In the genomic region with DNA sequence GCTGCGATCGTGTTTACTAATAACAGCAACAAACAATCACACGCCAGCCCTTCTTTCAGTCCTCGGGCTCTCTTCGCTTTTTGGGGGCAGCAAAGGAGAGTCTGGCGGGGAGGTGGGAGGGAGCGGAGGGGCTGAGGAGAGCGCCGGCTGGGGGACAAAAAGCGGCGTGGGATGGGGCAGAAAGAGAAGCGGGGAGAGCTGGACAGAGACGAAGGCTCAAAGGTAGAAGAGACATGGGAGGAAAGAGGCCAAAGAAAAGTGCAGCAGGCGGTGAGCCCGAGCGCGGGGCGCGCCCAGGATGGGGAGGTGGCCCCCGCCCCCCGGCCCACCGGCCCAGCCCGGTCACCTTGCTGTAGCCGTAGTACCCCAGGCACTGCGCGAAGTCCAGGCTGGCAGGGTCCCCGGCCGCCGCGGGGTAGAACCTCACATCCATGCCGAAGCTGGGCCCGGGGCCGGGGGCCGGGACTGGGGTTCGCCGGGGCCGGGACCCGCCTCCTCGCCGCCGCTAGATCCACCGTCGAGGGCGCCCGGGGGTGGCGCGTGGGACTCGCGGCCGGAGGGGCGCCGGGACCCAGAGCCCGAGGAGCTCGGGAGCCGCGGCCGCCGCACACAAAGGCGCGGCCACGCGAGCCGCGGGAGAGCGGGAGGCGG, we compare ENCODE assay signal across 11 cellular contexts. TPM values are rescaled to one million over a fixed set of nuclear protein-coding genes. Genes with fewer than 3 reads are reported as not detected.
DNase-seq lines count a peak whose midpoint lies in the region; ATAC-seq and TF ChIP-seq lines count a peak whose summit lies in the region.
"Had no signal": no experiment of that assay in that cellular context is flagged by ENCODE, and none has a peak within 500 bp of the region (broad histone marks: within the 10 kb centered on the region; RNA-seq: fewer than 3 reads in every experiment).

No MANE protein-coding gene starts in this region.

- peak; percentile 43 for ATAC-seq in stimulated activated naive CD8-positive, alpha-beta T cell treated with anti-CD3 and anti-CD28 coated beads, Interleukin-15, amount 100 ng/mL, for 72 hours
- no peak for ATAC-seq in stimulated activated naive CD8-positive, alpha-beta T cell treated with anti-CD3 and anti-CD28 coated beads, Interleukin-15, Interleukin-2, amounts not matched to agents 100 U/mL and 50 U/mL, for 24 hours
- ATAC-seq in gastroesophageal sphincter (no peak), HG03565 (IDR thresholded peaks at IDR 0.05; ENCODE audit: unreplicated experiment) (no peak)

- 1 to 9% methylated on average over 16 to 30 of the region's 66 CpGs for WGBS in esophagus squamous epithelium, 2 donors
- 0 to 1% methylated on average over 13 to 15 of the region's 66 CpGs for WGBS in gastroesophageal sphincter (ENCODE audit: low coverage in 1 of 2), 2 donors

- TF ChIP-seq EP300 in gastroesophageal sphincter (IDR thresholded peaks at IDR 0.05), result no peak

- H3K9me3 ChIP-seq in esophagus squamous epithelium, result no peaks in the 10 kb centered on the region
- H3K9me3 ChIP-seq in gastroesophageal sphincter, result no peaks in the 10 kb centered on the region

- TF ChIP-seq CTCF in esophagus squamous epithelium (IDR thresholded peaks at IDR 0.05) (no peak), neural crest cell (conservative IDR thresholded peaks at IDR 0.05) (no peak), gastroesophageal sphincter (IDR thresholded peaks at IDR 0.05) (no peak)

- H3K27ac ChIP-seq in esophagus squamous epithelium, result peak overlapping the region in 1 of 4 donors; percentile 10
- H3K27ac ChIP-seq in gastroesophageal sphincter, result no peak overlapping the region

- intact Hi-C loops in esophagus squamous epithelium (cut with DNase I), result no loop called here

- H3K36me3 ChIP-seq in esophagus squamous epithelium, result no peaks in the 10 kb centered on the region
- no peaks in the 10 kb centered on the region for H3K36me3 ChIP-seq in gastroesophageal sphincter

- peaks cover 13% of the 10 kb centered on the region for H3K4me1 Mint-ChIP-seq in stimulated activated naive CD8-positive, alpha-beta T cell treated with anti-CD3 and anti-CD28 coated beads, Interleukin-15, amount 100 ng/mL, for 72 hours
- peaks cover 62% of the 10 kb centered on the region for H3K4me1 Mint-ChIP-seq in neural crest cell

- TF ChIP-seq POLR2A in esophagus squamous epithelium (IDR thresholded peaks at IDR 0.05) (no peak), gastroesophageal sphincter (IDR thresholded peaks at IDR 0.05) (no peak)

- no peaks in the 10 kb centered on the region for H3K36me3 Mint-ChIP-seq in neural crest cell (ENCODE audit: low read depth)
- H3K36me3 Mint-ChIP-seq: activated naive CD8-positive, alpha-beta T cell; CD4-positive, CD25-positive, alpha-beta regulatory T cell had no signal

- no peaks in the 10 kb centered on the region for H3K9me3 Mint-ChIP-seq in stimulated activated naive CD8-positive, alpha-beta T cell treated with anti-CD3 and anti-CD28 coated beads, Interleukin-15, amount 100 ng/mL, for 72 hours
- no peaks in the 10 kb centered on the region for H3K9me3 Mint-ChIP-seq in neural crest cell

- DNase-seq in stimulated activated naive CD8-positive, alpha-beta T cell treated with anti-CD3 and anti-CD28 coated beads, Interleukin-15, amount 100 ng/mL, for 72 hours, result no peak
- DNase-seq in stimulated activated naive CD8-positive, alpha-beta T cell treated with anti-CD3 and anti-CD28 coated beads, Interleukin-15, Interleukin-2, amounts not matched to agents 100 U/mL and 50 U/mL, for 24 hours, result no peak
- DNase-seq in esophagus squamous epithelium (lab: John Stamatoyannopoulos, UW), result no peak
- no peak for DNase-seq in neural crest cell (ENCODE audit: low read depth, low spot score)
- no peak for DNase-seq in NAMALWA (ENCODE audit: low spot score)
- DNase-seq in NCI-H526 treated with DMSO at 0.1 percent for 48 hours (lab: John Stamatoyannopoulos, UW), result no peak
- DNase-seq: CD4-positive, CD25-positive, alpha-beta regulatory T cell had no signal

- no peak overlapping the region for H3K4me3 Mint-ChIP-seq in stimulated activated naive CD8-positive, alpha-beta T cell treated with anti-CD3 and anti-CD28 coated beads, Interleukin-15, amount 100 ng/mL, for 72 hours
- H3K4me3 Mint-ChIP-seq in neural crest cell, result peak overlapping the region; percentile 96
- H3K4me3 Mint-ChIP-seq: activated naive CD8-positive, alpha-beta T cell; CD4-positive, CD25-positive, alpha-beta regulatory T cell; IgD-negative memory B cell had no signal

- H3K27me3 Mint-ChIP-seq in stimulated activated naive CD8-positive, alpha-beta T cell treated with anti-CD3 and anti-CD28 coated beads, Interleukin-15, amount 100 ng/mL, for 72 hours, result peaks cover 61% of the 10 kb centered on the region
- H3K27me3 Mint-ChIP-seq in neural crest cell (ENCODE audit: low read depth), result peaks cover 20% of the 10 kb centered on the region

- H3K4me3 ChIP-seq in esophagus squamous epithelium (peak overlapping the region; percentile 14 to 64 (median 40)), gastroesophageal sphincter (peak overlapping the region in 1 of 2 donors; percentile 48)

- peaks cover 0 to 89% (median 7%) of the 10 kb centered on the region in 4 donors for H3K27me3 ChIP-seq in esophagus squamous epithelium
- H3K27me3 ChIP-seq in gastroesophageal sphincter, result peaks cover 85% of the 10 kb centered on the region

- H3K27ac Mint-ChIP-seq in stimulated activated naive CD8-positive, alpha-beta T cell treated with anti-CD3 and anti-CD28 coated beads, Interleukin-15, amount 100 ng/mL, for 72 hours, result no peak overlapping the region
- peak overlapping the region; percentile 32 for H3K27ac Mint-ChIP-seq in neural crest cell (ENCODE audit: unreplicated experiment)
- H3K27ac Mint-ChIP-seq: activated naive CD8-positive, alpha-beta T cell; CD4-positive, CD25-positive, alpha-beta regulatory T cell; IgD-negative memory B cell had no signal

- H3K4me1 ChIP-seq in esophagus squamous epithelium (peaks cover 6 to 23% (median 12%) of the 10 kb centered on the region in 3 donors), gastroesophageal sphincter (peaks cover 0 to 26% (median 12%) of the 10 kb centered on the region in 3 donors)

RNA-seq across cellular contexts. Expression of gene TOX3, which starts 0.5 kb away (rescaled TPM):
- total RNA-seq in esophagus squamous epithelium (1 to 10 TPM in 1 of 4 donors, under 1 TPM in 2, not detected in 1; 0.09 to 1.1 (median 0.11) TPM), neural crest cell (37.5 and 39.2 TPM in 2 replicates), gastroesophageal sphincter (1 to 10 TPM in 2 of 4 donors, under 1 TPM in 1, not detected in 1; 0.12 to 4.8 (median 2.0) TPM)
- total RNA-seq: CD4-positive, CD25-positive, alpha-beta regulatory T cell had no signal
